In genomic region chr7:159192013-159192412, GRCh38 we compare ENCODE assay signal across 14 cellular contexts.
"Had no signal": no experiment of that assay in that cellular context is flagged by ENCODE, and none has a peak within 500 bp of the region (broad histone marks: within the 10 kb centered on the region; RNA-seq: fewer than 3 reads in every experiment).

No MANE protein-coding gene starts in this region.

- H3K4me1 ChIP-seq: gastrocnemius medialis, lower lobe of right lung, prostate gland, upper lobe of right lung had no signal

- ATAC-seq: gastrocnemius medialis, heart right ventricle, left colon, lower lobe of right lung, sciatic nerve, upper lobe of right lung had no signal

- H3K27me3 ChIP-seq: gastrocnemius medialis, stomach, upper lobe of right lung had no signal

- H3K36me3 ChIP-seq: gastrocnemius medialis, heart right ventricle, lower lobe of right lung, prostate gland, stomach, thoracic aorta, upper lobe of right lung had no signal

- H3K9me3 ChIP-seq: prostate gland, upper lobe of right lung had no signal

- DNase-seq: activated CD4-positive, alpha-beta T cell treated with anti-CD3 and anti-CD28 coated beads for 1 hour; activated CD4-positive, alpha-beta T cell treated with anti-CD3 and anti-CD28 coated beads, Interleukin-2, amount 50 U/mL, for 4 hours; activated naive CD4-positive, alpha-beta T cell treated with anti-CD3 and anti-CD28 coated beads, Interleukin-2, amount 10 ng/mL, durations not matched to agents 7 days and 5 days; activated T-cell treated with anti-CD3 and anti-CD28 coated beads for 4 hours; endodermal cell; gastrocnemius medialis; heart right ventricle; left colon; lower lobe of right lung; stomach; upper lobe of right lung had no signal

- H3K27ac ChIP-seq: gastrocnemius medialis, heart right ventricle, lower lobe of right lung, prostate gland, stomach, thoracic aorta, upper lobe of right lung had no signal

- H3K4me3 ChIP-seq: gastrocnemius medialis, heart right ventricle, lower lobe of right lung, prostate gland, stomach, thoracic aorta, upper lobe of right lung had no signal
